Comparison of ENCODE assay signal across 13 cellular contexts in the genomic region with DNA sequence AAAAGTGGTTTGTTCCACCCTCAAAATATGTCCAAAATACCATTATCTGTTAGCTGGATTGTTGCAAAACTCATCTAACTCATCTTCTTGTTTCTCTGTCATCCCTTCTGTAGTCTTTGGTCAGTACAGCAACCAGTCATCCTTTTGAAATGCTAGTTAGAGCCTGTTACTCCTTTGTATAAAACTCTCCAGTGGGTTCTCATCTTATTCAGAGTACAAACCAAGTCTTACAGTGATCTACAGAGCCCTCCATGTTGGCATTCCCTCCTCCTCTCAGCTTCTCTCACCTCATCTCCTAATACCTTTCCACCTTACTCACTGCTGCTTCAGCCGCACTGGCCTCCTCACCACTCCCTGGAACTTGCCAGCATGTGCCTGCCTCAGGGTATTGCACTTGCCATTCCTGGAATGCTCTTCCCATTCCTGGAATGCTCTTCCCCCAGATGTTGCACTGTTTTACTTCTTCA.
A peak's percentile ranks its signal among the peaks of the same experiment; 100 is the strongest.
DNase-seq lines count a peak whose midpoint lies in the region; FAIRE-seq and TF ChIP-seq lines count a peak whose summit lies in the region.
"Had no signal": no experiment of that assay in that cellular context is flagged by ENCODE, and none has a peak within 500 bp of the region (broad histone marks: within the 10 kb centered on the region; RNA-seq: fewer than 3 reads in every experiment).

No MANE protein-coding gene starts in this region.

- no peak overlapping the region for H2AFZ ChIP-seq in smooth muscle cell (ENCODE audit: low read depth)

- H3K4me3 ChIP-seq in foreskin fibroblast (ENCODE audit: low read depth in 1 of 2, low read length in 2 of 2) (no peak overlapping the region), smooth muscle cell (no peak overlapping the region), esophagus squamous epithelium (no peak overlapping the region)
- H3K4me3 ChIP-seq: coronary artery, tibial artery had no signal

- WGBS in smooth muscle cell (ENCODE audit: low lambda C conversion rate): 18% methylated on average over 1 of the region's 1 CpG
- 38 to 67% methylated on average over 1 of the region's 1 CpG for WGBS in esophagus squamous epithelium, 2 donors

- H3K36me3 ChIP-seq in smooth muscle cell (ENCODE audit: low read depth) (no peaks in the 10 kb centered on the region), esophagus squamous epithelium (no peaks in the 10 kb centered on the region)
- H3K36me3 ChIP-seq: tibial artery had no signal

- intact Hi-C loops in esophagus squamous epithelium (cut with DNase I): no loop called here

- H3K4me2 ChIP-seq in smooth muscle cell: peak overlapping the region; percentile 64

- peak; percentile 68 for FAIRE-seq in H54 (lab: Jason Lieb, UNC)

- no peaks in the 10 kb centered on the region for H3K27me3 ChIP-seq in smooth muscle cell (ENCODE audit: low read depth)
- no peaks in the 10 kb centered on the region for H3K27me3 ChIP-seq in esophagus squamous epithelium
- H3K27me3 ChIP-seq: tibial artery had no signal

- peaks cover 56% of the 10 kb centered on the region for H3K4me1 ChIP-seq in smooth muscle cell (ENCODE audit: low read depth)
- peaks cover 0 to 90% (median 17%) of the 10 kb centered on the region in 3 donors for H3K4me1 ChIP-seq in esophagus squamous epithelium

- H3K9ac ChIP-seq in smooth muscle cell (ENCODE audit: low read depth): no peak overlapping the region

- no peaks in the 10 kb centered on the region for H3K9me3 ChIP-seq in smooth muscle cell (replicated peaks; ENCODE audit: low read depth)
- H3K9me3 ChIP-seq in esophagus squamous epithelium: no peaks in the 10 kb centered on the region
- H3K9me3 ChIP-seq: tibial artery had no signal

- H3K79me2 ChIP-seq in smooth muscle cell (ENCODE audit: low read depth): peaks cover 73% of the 10 kb centered on the region

- peaks cover 26% of the 10 kb centered on the region for H3F3A ChIP-seq in smooth muscle cell (ENCODE audit: low read depth)

- DNase-seq in H54 (ENCODE audit: insufficient read length, low spot score) (peak; percentile 43), SW 1271 (lab: John Stamatoyannopoulos, UW) (peak; percentile 10 to 64), foreskin fibroblast (peak; percentile 72 to 88), smooth muscle cell (lab: John Stamatoyannopoulos, UW; ENCODE audit: unreplicated experiment) (no peak), NCI-H1092 treated with DMSO at 0.1 percent for 48 hours (lab: John Stamatoyannopoulos, UW) (no peak), NCI-H1436 (lab: John Stamatoyannopoulos, UW) (no peak), esophagus squamous epithelium (lab: John Stamatoyannopoulos, UW) (no peak)
- no peak for DNase-seq in stimulated activated CD4-positive, alpha-beta T cell treated with anti-CD3 and anti-CD28 coated beads, Interleukin-4, amount 100 ng/mL, for 24 hours
- DNase-seq: DND-41, NCI-H1436 treated with DMSO at 0.1 percent for 48 hours, tibial artery had no signal

- H4K20me1 ChIP-seq in smooth muscle cell (ENCODE audit: low read depth): peaks cover 37% of the 10 kb centered on the region

- TF ChIP-seq CTCF in foreskin fibroblast (IDR thresholded peaks at IDR 0.05; ENCODE audit: low read depth, low read length) (no peak), smooth muscle cell (IDR thresholded peaks at IDR 0.05; ENCODE audit: borderline replicate concordance, insufficient read depth, poor library complexity, severe bottlenecking) (no peak), esophagus squamous epithelium (IDR thresholded peaks at IDR 0.05) (no peak)

- H3K27ac ChIP-seq in smooth muscle cell (ENCODE audit: low read depth) (peak overlapping the region; percentile 54), esophagus squamous epithelium (no peak overlapping the region)
- H3K27ac ChIP-seq: coronary artery, tibial artery, VCaP had no signal

- no peak for TF ChIP-seq POLR2A in H54 (IDR thresholded peaks at IDR 0.05; ENCODE audit: low read depth, low read length)
- no peak for TF ChIP-seq POLR2A in esophagus squamous epithelium (IDR thresholded peaks at IDR 0.05)

Comparison
In these comparisons a context has a peak if more than half of its experiments do, and no peak if none do; other contexts are left out.
1. DNase-seq: peak in H54 (single experiment), SW 1271 (2 of 2) and foreskin fibroblast (2 of 2); none in smooth muscle cell (single experiment), NCI-H1092 treated with DMSO at 0.1 percent for 48 hours (single experiment), stimulated activated CD4-positive, alpha-beta T cell treated with anti-CD3 and anti-CD28 coated beads, Interleukin-4, amount 100 ng/mL, for 24 hours (single experiment), NCI-H1436 (single experiment) and esophagus squamous epithelium (single experiment).